Comparison of ENCODE assay signal across 10 cellular contexts in the genomic region with DNA sequence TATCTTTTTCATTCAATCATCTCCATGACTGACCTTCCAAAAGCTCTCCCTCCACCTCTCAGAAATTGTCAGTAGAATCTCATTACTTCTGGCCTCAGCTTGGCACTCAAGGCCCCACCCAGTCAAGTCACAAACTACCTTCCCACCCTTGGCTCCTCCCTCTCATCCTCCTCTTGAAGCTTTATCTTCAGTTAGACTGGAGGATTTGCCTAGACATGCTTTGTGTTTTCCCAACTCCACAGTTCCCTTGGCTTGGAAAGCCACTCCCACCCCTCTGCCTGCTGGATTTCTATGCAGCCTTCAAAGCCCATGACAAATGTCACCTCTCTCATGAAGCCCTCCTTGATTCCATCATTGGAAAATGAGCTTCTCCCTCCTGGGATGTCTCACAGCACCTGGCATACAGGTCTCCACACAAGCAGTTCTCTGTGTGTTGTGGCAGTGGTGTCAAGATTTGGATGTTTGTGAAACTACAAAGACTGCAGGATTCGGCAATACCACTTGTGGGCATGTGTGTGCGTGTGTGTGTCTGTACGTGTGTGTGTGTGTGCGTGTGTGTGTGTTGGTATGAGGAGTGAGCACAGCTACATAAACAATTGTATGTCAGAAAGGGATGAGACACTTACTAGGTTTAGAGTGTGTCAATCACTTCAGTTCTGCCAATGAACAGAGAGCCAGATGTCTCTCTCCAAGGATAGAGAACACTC. TPM values are rescaled to one million over a fixed set of nuclear protein-coding genes. Genes with fewer than 3 reads are reported as not detected.
DNase-seq lines count a peak whose midpoint lies in the region; ATAC-seq, FAIRE-seq and TF ChIP-seq lines count a peak whose summit lies in the region.
"Had no signal": no experiment of that assay in that cellular context is flagged by ENCODE, and none has a peak within 500 bp of the region (broad histone marks: within the 10 kb centered on the region; RNA-seq: fewer than 3 reads in every experiment).

No MANE protein-coding gene starts in this region.

- POLR2A ChIA-PET in K562 (lab: Yijun Ruan, JAX) = interaction anchor here (0.6 to 1.7 kb wide), 6 partner anchors 9 to 273 kb away, joined by 3 to 5 read pairs (median 3); no protein-coding TSS in a partner anchor

- no peak overlapping the region for H3K4me3 ChIP-seq in K562
- H3K4me3 ChIP-seq in effector memory CD4-positive, alpha-beta T cell (ENCODE audit: insufficient read depth, low read depth, low read length, poor library complexity, severe bottlenecking) = no peak overlapping the region

- H3K4me2 ChIP-seq in K562 (ENCODE audit: insufficient read depth, low read length) = peak overlapping the region; percentile 27; the same call in 1 of the 2 replicates

- H3K79me2 ChIP-seq in K562 (ENCODE audit: control insufficient read depth, insufficient read depth, low read length) = no peaks in the 10 kb centered on the region

- no peak overlapping the region for H3K9ac ChIP-seq in K562 (ENCODE audit: insufficient read depth in 1 of 2, low read depth in 2 of 2, low read length in 2 of 2)

- peak overlapping the region; percentile 38 for H2AFZ ChIP-seq in K562 (ENCODE audit: low read depth, low read length)

- peaks cover 30% of the 10 kb centered on the region for H3K4me1 Mint-ChIP-seq in chondrocyte (ENCODE audit: low read depth)

- peak; percentile 29; the same call in 1 of the 2 replicates for TF ChIP-seq EP300 in K562 (IDR thresholded peaks at IDR 0.05; ENCODE audit: low read length)

- in situ Hi-C loops in K562 (cut with MboI) = no loop called here

- no peak overlapping the region for H3K27ac ChIP-seq in K562 (ENCODE audit: extremely low read depth, low read depth, low read length)
- no peak overlapping the region for H3K27ac ChIP-seq in effector memory CD4-positive, alpha-beta T cell (ENCODE audit: insufficient read depth, low read length, poor library complexity, severe bottlenecking)
- H3K27ac ChIP-seq: HL-60 had no signal

- H4K20me1 ChIP-seq in K562 (replicated peaks; ENCODE audit: control insufficient read depth, insufficient read depth, low read length) = no peaks in the 10 kb centered on the region

- H3K9me3 Mint-ChIP-seq in chondrocyte (ENCODE audit: low read depth) = no peaks in the 10 kb centered on the region
- H3K9me3 Mint-ChIP-seq: T-helper 1 cell treated with Interleukin-12 subunit alpha and Interleukin-12 subunit beta and Interleukin-4 antibody, amounts not matched to agents 30 μg/mL and 1 μg/mL, for 36 hours had no signal

- TF ChIP-seq CTCF in K562 (IDR thresholded peaks at IDR 0.05 in 2 of 3, conservative IDR thresholded peaks at IDR 0.05 in 1 of 3; ENCODE audit: insufficient read depth in 2 of 3, low read depth in 1 of 3, low read length in 3 of 3) (no peak), chondrocyte (IDR thresholded peaks at IDR 0.05) (no peak)

- no peak overlapping the region for H3K4me3 Mint-ChIP-seq in chondrocyte (ENCODE audit: unreplicated experiment)
- H3K4me3 Mint-ChIP-seq: T-helper 1 cell treated with Interleukin-12 subunit alpha and Interleukin-12 subunit beta and Interleukin-4 antibody, amounts not matched to agents 30 μg/mL and 1 μg/mL, for 36 hours had no signal

- 31% methylated on average over 4 of the region's 4 CpGs for WGBS in K562 (ENCODE audit: insufficient coverage, low coverage, missing lambda C conversion rate)

- CTCF ChIA-PET in K562 (lab: Yijun Ruan, JAX; ENCODE audit: low intra/inter-chr PET ratio) = interaction anchor here (0.6 kb wide), 2 partner anchors 11 to 415 kb away, joined by 3 read pairs; no protein-coding TSS in a partner anchor

- peak; percentile 83 for ATAC-seq in K562

- H3K9me3 ChIP-seq in K562 (replicated peaks; ENCODE audit: control insufficient read depth, insufficient read depth, low read depth, low read length) = no peaks in the 10 kb centered on the region
- H3K9me3 ChIP-seq in effector memory CD4-positive, alpha-beta T cell (ENCODE audit: control insufficient read depth, low read length) = no peaks in the 10 kb centered on the region

- no TSS peak for BruUV-seq in K562 (replicated peaks; lab: Mats Ljungman, UMichigan)

- H3K27me3 Mint-ChIP-seq in chondrocyte (ENCODE audit: low read depth) = peaks cover 2% of the 10 kb centered on the region

- TF ChIP-seq POLR2A in K562 (conservative IDR thresholded peaks at IDR 0.05) = no peak

- no peaks in the 10 kb centered on the region for H3K9me1 ChIP-seq in K562 (ENCODE audit: control insufficient read depth, insufficient read depth, low read length)

- intact Hi-C loops in K562 (cut with micrococcal nuclease) = no loop called here

- TF ChIP-seq RAD21 in K562 (CRISPR knock-in tag; conservative IDR thresholded peaks at IDR 0.05 in 1 of 2, IDR thresholded peaks at IDR 0.05 in 1 of 2) = no peak

- peak; percentile 87 for FAIRE-seq in K562 (lab: Jason Lieb, UNC)

- peaks cover 20 to 29% of the 10 kb centered on the region in 2 experiments; a peak in 4 of 5 replicates for H3K27me3 ChIP-seq in K562 (ENCODE audit: control insufficient read depth in 2 of 2, insufficient read depth in 2 of 2, low read length in 2 of 2)
- H3K27me3 ChIP-seq in effector memory CD4-positive, alpha-beta T cell (replicated peaks; ENCODE audit: control insufficient read depth, insufficient read depth, low read length, poor library complexity, severe bottlenecking) = no peaks in the 10 kb centered on the region

- no peak overlapping the region for H3K27ac Mint-ChIP-seq in chondrocyte (ENCODE audit: unreplicated experiment)
- H3K27ac Mint-ChIP-seq: T-helper 1 cell treated with Interleukin-12 subunit alpha and Interleukin-12 subunit beta and Interleukin-4 antibody, amounts not matched to agents 30 μg/mL and 1 μg/mL, for 36 hours had no signal

- H3K36me3 ChIP-seq in K562 (ENCODE audit: control insufficient read depth, insufficient read depth, low read length) = no peaks in the 10 kb centered on the region
- no peaks in the 10 kb centered on the region for H3K36me3 ChIP-seq in effector memory CD4-positive, alpha-beta T cell (ENCODE audit: control insufficient read depth, insufficient read depth, low read length)

- peaks cover 11 to 17% of the 10 kb centered on the region in 2 experiments; a peak in 3 of 5 replicates for H3K4me1 ChIP-seq in K562 (replicated peaks in 1 of 2; ENCODE audit: control insufficient read depth in 2 of 2, insufficient read depth in 2 of 2, low read length in 2 of 2)
- no peaks in the 10 kb centered on the region for H3K4me1 ChIP-seq in effector memory CD4-positive, alpha-beta T cell (ENCODE audit: control insufficient read depth, insufficient read depth, low read length, poor library complexity, severe bottlenecking)

- peak; percentile 20 for DNase-seq in ELR (ENCODE audit: low read depth)
- DNase-seq in LoVo (ENCODE audit: low spot score) = peak; percentile 83
- DNase-seq in K562 (ENCODE audit: extremely low read depth in 1 of 4, low spot score in 3 of 4) = peak; percentile 63 to 73 (median 70)
- peak; percentile 28 for DNase-seq in myocyte (ENCODE audit: low read depth)
- no peak for DNase-seq in activated T-cell treated with anti-CD3 and anti-CD28 coated beads, Interleukin-2, amount 50 U/mL, for 1 hour
- no peak for DNase-seq in chondrocyte (ENCODE audit: low spot score)
- DNase-seq in effector memory CD4-positive, alpha-beta T cell = no peak
- no peak for DNase-seq in HK-2 (ENCODE audit: unreplicated experiment)

- no peaks in the 10 kb centered on the region for H3K36me3 Mint-ChIP-seq in chondrocyte (ENCODE audit: low read depth)

TF ChIP-seq in K562, 482 proteins besides CTCF, POLR2A, EP300 and RAD21 (continues in another document):
- TF ChIP-seq CTBP1 (IDR thresholded peaks at IDR 0.05; ENCODE audit: borderline replicate concordance) = peak; percentile 76

RNA-seq across cellular contexts. Expression of a gene that starts 45.3 kb away (rescaled TPM):
- total RNA-seq in K562 (2011; cell fraction: chromatin; rRNA removed; ENCODE audit: low replicate concordance) = 103 and 328 TPM in 2 replicates
- total RNA-seq in K562 (2011; cell fraction: nucleolus; rRNA removed) = 46.2 and 74.2 TPM in 2 replicates
- total RNA-seq in K562 (2011; cell fraction: nucleoplasm; rRNA removed) = 129 and 198 TPM in 2 replicates
- total RNA-seq in K562 (2014; rRNA removed) (23.6 and 25.0 TPM in 2 replicates), K562 (2014; rRNA removed; fragmentation: Illumina TruSeq; extraction: Trizol) (35.8 and 38.9 TPM in 2 replicates), K562 (2015; rRNA removed; fragmentation: Illumina TruSeq; extraction: Trizol) (40.0 and 41.0 TPM in 2 replicates), K562 (2021) (30.2 and 30.8 TPM in 2 replicates), myocyte (42.3 and 57.4 TPM in 2 replicates), chondrocyte (53.6 to 55.5 TPM (median 53.7 TPM) in 3 replicates)
- polyA plus RNA-seq in K562 (2011; rRNA removed) (30.6 and 31.5 TPM in 2 replicates), K562 (2014; fragmentation: Illumina TruSeq; extraction: Trizol) (20.2 and 23.4 TPM in 2 replicates), K562 (2014; fragmentation: Nextera tagmentation; extraction: Ambion mirVana) (1 to 10 TPM; 7.2 to 9.4 TPM), K562 (2014; rRNA removed) (21.8 and 28.3 TPM in 2 replicates)
- polyA plus RNA-seq in K562 (2011; cell fraction: cytosol; rRNA removed) = 7.6 and 12.9 TPM in 2 replicates
- 52.3 and 82.5 TPM in 2 replicates for polyA plus RNA-seq in K562 (2011; cell fraction: nucleus; rRNA removed)
- 11.9 and 21.8 TPM in 2 replicates for polyA plus RNA-seq in K562 (2012)
- 95.2 and 122 TPM in 2 replicates for polyA minus RNA-seq in K562 (2011; rRNA and poly(A)+ RNA removed)
- 20.7 and 21.6 TPM in 2 replicates for polyA minus RNA-seq in K562 (2011; cell fraction: cytosol; rRNA and poly(A)+ RNA removed)
- polyA minus RNA-seq in K562 (2011; cell fraction: nucleus; rRNA and poly(A)+ RNA removed) = 103 and 159 TPM in 2 replicates
- 15.9 TPM for polyA plus RNA-seq in myocyte (2012)

RNA-seq across cellular contexts. Expression of a gene that starts 54.8 kb away (rescaled TPM):
- 7.7 and 11.5 TPM in 2 replicates for total RNA-seq in K562 (2011; cell fraction: chromatin; rRNA removed; ENCODE audit: low replicate concordance)
- 7.8 and 9.0 TPM in 2 replicates for total RNA-seq in K562 (2011; cell fraction: nucleolus; rRNA removed)
- 10.5 and 11.5 TPM in 2 replicates for total RNA-seq in K562 (2011; cell fraction: nucleoplasm; rRNA removed)
- 31.9 and 36.4 TPM in 2 replicates for total RNA-seq in K562 (2014; rRNA removed)
- 19.8 and 22.1 TPM in 2 replicates for total RNA-seq in K562 (2014; rRNA removed; fragmentation: Illumina TruSeq; extraction: Trizol)
- 20.8 and 21.9 TPM in 2 replicates for total RNA-seq in K562 (2015; rRNA removed; fragmentation: Illumina TruSeq; extraction: Trizol)
- 24.4 and 29.0 TPM in 2 replicates for total RNA-seq in K562 (2021)
- 13.5 and 19.5 TPM in 2 replicates for polyA plus RNA-seq in K562 (2011; rRNA removed)
- 15.3 and 15.8 TPM in 2 replicates for polyA plus RNA-seq in K562 (2011; cell fraction: cytosol; rRNA removed)
- 9.4 and 11.3 TPM in 2 replicates for polyA plus RNA-seq in K562 (2011; cell fraction: nucleus; rRNA removed)
- 24.1 and 29.7 TPM in 2 replicates for polyA plus RNA-seq in K562 (2012)
- 15.8 and 23.4 TPM in 2 replicates for polyA plus RNA-seq in K562 (2014; fragmentation: Illumina TruSeq; extraction: Trizol)
- 1 to 10 TPM; 1.5 to 2.5 TPM for polyA plus RNA-seq in K562 (2014; fragmentation: Nextera tagmentation; extraction: Ambion mirVana)
- 39.1 and 43.4 TPM in 2 replicates for polyA plus RNA-seq in K562 (2014; rRNA removed)
- 8.7 and 10.9 TPM in 2 replicates for polyA minus RNA-seq in K562 (2011; rRNA and poly(A)+ RNA removed)
- 4.7 and 7.5 TPM in 2 replicates for polyA minus RNA-seq in K562 (2011; cell fraction: cytosol; rRNA and poly(A)+ RNA removed)
- 3.4 and 4.9 TPM in 2 replicates for polyA minus RNA-seq in K562 (2011; cell fraction: nucleus; rRNA and poly(A)+ RNA removed)
- 82.9 and 111 TPM in 2 replicates for total RNA-seq in myocyte
- 49.6 TPM for polyA plus RNA-seq in myocyte (2012)
- 35.0 to 37.8 TPM (median 36.1 TPM) in 3 replicates for total RNA-seq in chondrocyte

Comparison
In these comparisons a context has a peak if more than half of its experiments do, and no peak if none do; other contexts are left out.
1. DNase-seq: peak in ELR (single experiment), LoVo (single experiment), K562 (4 of 4) and myocyte (single experiment); none in activated T-cell treated with anti-CD3 and anti-CD28 coated beads, Interleukin-2, amount 50 U/mL, for 1 hour (single experiment), chondrocyte (single experiment), effector memory CD4-positive, alpha-beta T cell (0 of 3) and HK-2 (single experiment).